ENCODE assay signal across 8 cellular contexts in the genomic region with DNA sequence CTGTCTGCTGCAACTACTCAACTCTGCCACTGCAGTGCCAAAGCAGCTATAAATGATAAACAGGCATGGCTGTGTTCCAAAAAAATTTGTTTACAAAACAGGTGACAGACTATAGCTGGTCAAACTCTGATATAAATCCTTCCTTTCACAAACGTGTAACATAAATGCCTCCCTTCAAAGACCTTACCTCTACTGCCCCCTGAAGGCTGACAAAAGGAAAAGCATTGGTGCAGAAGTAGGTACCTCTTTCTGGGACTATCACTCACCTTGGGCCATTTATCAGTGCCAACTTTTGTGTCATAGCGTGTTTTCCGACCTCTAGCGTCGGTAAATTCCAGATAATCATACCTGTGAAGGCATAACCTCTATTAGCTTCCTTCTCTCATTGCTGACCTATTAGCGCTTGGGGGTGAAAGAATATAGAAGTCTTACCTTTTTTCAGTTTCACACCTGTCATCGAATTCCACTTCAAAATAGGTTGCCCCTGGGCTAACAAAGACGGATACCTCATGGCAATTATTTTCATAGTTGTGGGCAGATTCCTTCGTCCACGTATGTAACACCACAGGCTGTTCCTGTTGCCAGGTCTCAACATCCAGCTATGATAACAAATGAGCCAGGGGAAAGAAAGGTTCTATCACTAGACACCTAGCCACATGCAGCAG.
DNase-seq lines count a peak whose midpoint lies in the region; ATAC-seq, FAIRE-seq and TF ChIP-seq lines count a peak whose summit lies in the region.

No MANE protein-coding gene starts in this region.

- H3K27ac ChIP-seq in right atrium auricular region: no peak overlapping the region
- peak overlapping the region in 1 of 2 donors; percentile 59 for H3K27ac ChIP-seq in small intestine (ENCODE audit: low read depth in 1 of 2, low read length in 1 of 2)

- POLR2A ChIA-PET in HEK293T (lab: Yijun Ruan, JAX): no interaction called here
- POLR2A ChIA-PET in activated CD8-positive, alpha-beta T cell treated with anti-CD3 and anti-CD28 coated beads, Interleukin-2, amount 10 ng/mL, durations not matched to agents 7 days and 5 days (lab: Charles Lee): no interaction called here

- H3K4me3 ChIP-seq in right atrium auricular region: no peak overlapping the region
- no peak overlapping the region for H3K4me3 ChIP-seq in small intestine (ENCODE audit: low read depth in 1 of 2, low read length in 2 of 2)

- peak; percentile 47 for ATAC-seq in activated CD8-positive, alpha-beta T cell treated with anti-CD3 and anti-CD28 coated beads, Interleukin-2, amount 10 ng/mL, durations not matched to agents 7 days and 5 days
- no peak for ATAC-seq in HG02678 (IDR thresholded peaks at IDR 0.05; ENCODE audit: unreplicated experiment)

- H3K4me1 ChIP-seq in right atrium auricular region (peaks cover 0 to 10% of the 10 kb centered on the region in 2 donors), small intestine (ENCODE audit: control insufficient read depth in 2 of 2, insufficient read depth in 1 of 2, low read depth in 1 of 2, low read length in 1 of 2) (no peaks in the 10 kb centered on the region)

- no peaks in the 10 kb centered on the region for H3K27me3 Mint-ChIP-seq in activated CD8-positive, alpha-beta T cell treated with anti-CD3 and anti-CD28 coated beads, Interleukin-2, amount 10 ng/mL, durations not matched to agents 7 days and 5 days (ENCODE audit: low read depth)

- peaks cover 68% of the 10 kb centered on the region for H3K36me3 Mint-ChIP-seq in activated CD8-positive, alpha-beta T cell treated with anti-CD3 and anti-CD28 coated beads, Interleukin-2, amount 10 ng/mL, durations not matched to agents 7 days and 5 days (ENCODE audit: low read depth)

- no peaks in the 10 kb centered on the region for H3K27me3 ChIP-seq in right atrium auricular region
- no peaks in the 10 kb centered on the region for H3K27me3 ChIP-seq in small intestine (ENCODE audit: control insufficient read depth in 2 of 2, insufficient read depth in 2 of 2, low read length in 2 of 2)

- peaks cover 4% of the 10 kb centered on the region for H3K4me1 Mint-ChIP-seq in activated CD8-positive, alpha-beta T cell treated with anti-CD3 and anti-CD28 coated beads, Interleukin-2, amount 10 ng/mL, durations not matched to agents 7 days and 5 days (ENCODE audit: low read depth)

- peak; percentile 48 to 66 for TF ChIP-seq CTCF in right atrium auricular region (IDR thresholded peaks at IDR 0.05)

- no peaks in the 10 kb centered on the region for H3K9me3 ChIP-seq in right atrium auricular region
- H3K9me3 ChIP-seq in small intestine (ENCODE audit: control insufficient read depth, low read depth): no peaks in the 10 kb centered on the region

- no peak overlapping the region for H3K4me3 Mint-ChIP-seq in activated CD8-positive, alpha-beta T cell treated with anti-CD3 and anti-CD28 coated beads, Interleukin-2, amount 10 ng/mL, durations not matched to agents 7 days and 5 days

- peak; percentile 68 for DNase-seq in ACHN
- peak; percentile 0 for DNase-seq in GF-D8 (lab: John Stamatoyannopoulos, UW)
- DNase-seq in HEK293T (ENCODE audit: extremely low spot score): peak; percentile 53
- DNase-seq in NCI-H1048 (lab: John Stamatoyannopoulos, UW): peak; percentile 35
- peak; percentile 40 for DNase-seq in activated CD8-positive, alpha-beta T cell treated with anti-CD3 and anti-CD28 coated beads, Interleukin-2, amount 10 ng/mL, durations not matched to agents 7 days and 5 days
- no peak for DNase-seq in right atrium auricular region (ENCODE audit: low spot score)
- DNase-seq in small intestine: peak; percentile 55

- WGBS in small intestine, 3 donors: 52 to 68% (median 65%) methylated on average over 10 of the region's 10 CpGs

- CTCF ChIA-PET in HEK293T (lab: Yijun Ruan, JAX): no interaction called here
- CTCF ChIA-PET in activated CD8-positive, alpha-beta T cell treated with anti-CD3 and anti-CD28 coated beads, Interleukin-2, amount 10 ng/mL, durations not matched to agents 7 days and 5 days (lab: Charles Lee): interaction anchor here (0.6 to 3.0 kb wide), 17 partner anchors 8 to 246 kb away, joined by 3 to 23 read pairs (median 4); partner anchors contain the start of gene P2RX1

- FAIRE-seq in small intestine (lab: Jason Lieb, UNC): no peak

- in situ Hi-C loops in ACHN (cut with HindIII; ENCODE audit: low pct_ligation_motif_present, low pct_unique_long_range_greater_than_20kb, low sequenced_read_pairs): no loop called here

- peaks cover 95% of the 10 kb centered on the region for H3K36me3 ChIP-seq in right atrium auricular region
- peaks cover 33 to 55% of the 10 kb centered on the region in 2 donors for H3K36me3 ChIP-seq in small intestine (ENCODE audit: control insufficient read depth in 2 of 2, insufficient read depth in 2 of 2, low read length in 2 of 2)

- H3K27ac Mint-ChIP-seq in activated CD8-positive, alpha-beta T cell treated with anti-CD3 and anti-CD28 coated beads, Interleukin-2, amount 10 ng/mL, durations not matched to agents 7 days and 5 days: no peak overlapping the region

- no peaks in the 10 kb centered on the region for H3K9me3 Mint-ChIP-seq in activated CD8-positive, alpha-beta T cell treated with anti-CD3 and anti-CD28 coated beads, Interleukin-2, amount 10 ng/mL, durations not matched to agents 7 days and 5 days (ENCODE audit: insufficient read depth)

TF ChIP-seq in HEK293T, 16 proteins besides CTCF, POLR2A, EP300 and RAD21:
- TF ChIP-seq, protein P1, sequence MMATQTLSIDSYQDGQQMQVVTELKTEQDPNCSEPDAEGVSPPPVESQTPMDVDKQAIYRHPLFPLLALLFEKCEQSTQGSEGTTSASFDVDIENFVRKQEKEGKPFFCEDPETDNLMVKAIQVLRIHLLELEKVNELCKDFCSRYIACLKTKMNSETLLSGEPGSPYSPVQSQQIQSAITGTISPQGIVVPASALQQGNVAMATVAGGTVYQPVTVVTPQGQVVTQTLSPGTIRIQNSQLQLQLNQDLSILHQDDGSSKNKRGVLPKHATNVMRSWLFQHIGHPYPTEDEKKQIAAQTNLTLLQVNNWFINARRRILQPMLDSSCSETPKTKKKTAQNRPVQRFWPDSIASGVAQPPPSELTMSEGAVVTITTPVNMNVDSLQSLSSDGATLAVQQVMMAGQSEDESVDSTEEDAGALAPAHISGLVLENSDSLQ (IDR thresholded peaks at IDR 0.05): peak; percentile 23; the same call in 1 of the 2 replicates
- no peak for TF ChIP-seq TARDBP (IDR thresholded peaks at IDR 0.05)
